In genomic region chr3:108602249-108602934, GRCh38 we compare ENCODE assay signal across 8 cellular contexts. TPM values are rescaled to one million over a fixed set of nuclear protein-coding genes. Genes with fewer than 3 reads are reported as not detected.
DNase-seq lines count a peak whose midpoint lies in the region; ATAC-seq and TF ChIP-seq lines count a peak whose summit lies in the region.

No MANE protein-coding gene starts in this region.

- peaks cover 8% of the 10 kb centered on the region for H3K79me2 ChIP-seq in smooth muscle cell (ENCODE audit: low read depth)

- peak overlapping the region; percentile 46 for H3K4me3 Mint-ChIP-seq in activated CD4-positive, alpha-beta T cell treated with anti-CD3 and anti-CD28 coated beads for 36 hours

- H3K9ac ChIP-seq in smooth muscle cell (ENCODE audit: low read depth) = peak overlapping the region; percentile 20

- WGBS in smooth muscle cell (ENCODE audit: low lambda C conversion rate) = 87% methylated on average over 5 of the region's 5 CpGs
- 65 to 78% (median 68%) methylated on average over 5 of the region's 5 CpGs for WGBS in ovary, 3 donors

- H3K4me1 ChIP-seq in smooth muscle cell (ENCODE audit: low read depth) = peaks cover 25% of the 10 kb centered on the region
- H3K4me1 ChIP-seq in ovary (ENCODE audit: insufficient read depth) = no peaks in the 10 kb centered on the region

- no peaks in the 10 kb centered on the region for H3K27me3 Mint-ChIP-seq in activated CD4-positive, alpha-beta T cell treated with anti-CD3 and anti-CD28 coated beads for 36 hours

- peaks cover 6% of the 10 kb centered on the region for H3K36me3 Mint-ChIP-seq in activated CD4-positive, alpha-beta T cell treated with anti-CD3 and anti-CD28 coated beads for 36 hours (ENCODE audit: low read depth)

- H3K9me3 Mint-ChIP-seq in activated CD4-positive, alpha-beta T cell treated with anti-CD3 and anti-CD28 coated beads for 36 hours (ENCODE audit: low read depth) = peaks cover 7% of the 10 kb centered on the region

- H3K9me3 ChIP-seq in smooth muscle cell (replicated peaks; ENCODE audit: low read depth) = no peaks in the 10 kb centered on the region
- H3K9me3 ChIP-seq in ovary = no peaks in the 10 kb centered on the region

- H3K27ac ChIP-seq in smooth muscle cell (ENCODE audit: low read depth) = peak overlapping the region; percentile 30
- H3K27ac ChIP-seq in ovary = no peak overlapping the region

- POLR2A ChIA-PET in activated CD4-positive, alpha-beta T cell treated with anti-CD3 and anti-CD28 coated beads for 36 hours (lab: Charles Lee) = interaction anchor here (0.6 to 2.3 kb wide), 2 partner anchors 13 to 22 kb away, joined by 3 to 24 read pairs; partner anchors contain the start of genes CIP2A and DZIP3

- H3K36me3 ChIP-seq in smooth muscle cell (ENCODE audit: low read depth) = no peaks in the 10 kb centered on the region
- H3K36me3 ChIP-seq in ovary = no peaks in the 10 kb centered on the region

- TF ChIP-seq EP300 in ovary (IDR thresholded peaks at IDR 0.05) = no peak

- no peak overlapping the region for H3K4me3 ChIP-seq in smooth muscle cell
- H3K4me3 ChIP-seq in ovary = no peak overlapping the region

- TF ChIP-seq CTCF in smooth muscle cell (IDR thresholded peaks at IDR 0.05; ENCODE audit: borderline replicate concordance, insufficient read depth, poor library complexity, severe bottlenecking) (no peak), ovary (IDR thresholded peaks at IDR 0.05) (no peak)

- H3K4me1 Mint-ChIP-seq in activated CD4-positive, alpha-beta T cell treated with anti-CD3 and anti-CD28 coated beads for 36 hours = peaks cover 54% of the 10 kb centered on the region

- intact Hi-C loops in activated CD4-positive, alpha-beta T cell treated with anti-CD3 and anti-CD28 coated beads for 36 hours (cut with DNase I, micrococcal nuclease) = no loop called here
- intact Hi-C loops in ovary (cut with DNase I) = no loop called here

- peak overlapping the region; percentile 69 for H3K27ac Mint-ChIP-seq in activated CD4-positive, alpha-beta T cell treated with anti-CD3 and anti-CD28 coated beads for 36 hours

- H2AFZ ChIP-seq in smooth muscle cell (ENCODE audit: low read depth) = peak overlapping the region; percentile 40

- TF ChIP-seq POLR2A in ovary (IDR thresholded peaks at IDR 0.05) = no peak

- peak; percentile 74 for ATAC-seq in activated CD4-positive, alpha-beta T cell treated with anti-CD3 and anti-CD28 coated beads for 36 hours
- peak; percentile 82 for ATAC-seq in HG03432 (IDR thresholded peaks at IDR 0.05; ENCODE audit: unreplicated experiment)

- no peaks in the 10 kb centered on the region for H3F3A ChIP-seq in smooth muscle cell (ENCODE audit: low read depth)

- peak overlapping the region; percentile 54 for H3K4me2 ChIP-seq in smooth muscle cell

- CTCF ChIA-PET in activated CD4-positive, alpha-beta T cell treated with anti-CD3 and anti-CD28 coated beads for 36 hours (lab: Charles Lee) = interaction anchor here (0.7 to 2.0 kb wide), 13 partner anchors 8 to 687 kb away, joined by 3 to 15 read pairs (median 3); partner anchors contain the start of genes CIP2A and DZIP3

- H4K20me1 ChIP-seq in smooth muscle cell (ENCODE audit: low read depth) = no peaks in the 10 kb centered on the region

- H3K27me3 ChIP-seq in smooth muscle cell (ENCODE audit: low read depth) (no peaks in the 10 kb centered on the region), ovary (no peaks in the 10 kb centered on the region)

- DNase-seq in activated CD4-positive, alpha-beta T cell treated with anti-CD3 and anti-CD28 coated beads for 36 hours = peak; percentile 48
- no peak for DNase-seq in activated CD4-positive, alpha-beta T cell treated with anti-CD3 and anti-CD28 coated beads, Interleukin-2, amount 50 U/mL, for 48 hours
- peak; percentile 20 for DNase-seq in cerebellar cortex (ENCODE audit: low spot score)
- DNase-seq in smooth muscle cell (lab: John Stamatoyannopoulos, UW; ENCODE audit: unreplicated experiment) = no peak
- DNase-seq in cortex of kidney (lab: John Stamatoyannopoulos, UW) = no peak
- DNase-seq in ovary = no peak
- no peak for DNase-seq in effector CD8-positive, alpha-beta T cell (lab: John Stamatoyannopoulos, UW)

RNA-seq across cellular contexts. Expression of gene DZIP3, which starts 12.9 kb away (rescaled TPM):
- total RNA-seq in activated CD4-positive, alpha-beta T cell treated with anti-CD3 and anti-CD28 coated beads for 36 hours = 10 to 100 TPM; 11.9 to 12.9 TPM
- total RNA-seq in smooth muscle cell = 13.8 and 15.4 TPM in 2 replicates
- 5.2 and 6.2 TPM in 2 replicates for polyA plus RNA-seq in smooth muscle cell
- 10 to 100 TPM in 6 of 7 donors, 1 to 10 TPM in 1; 7.2 to 20.5 (median 14.5) TPM for total RNA-seq in ovary
- 10 to 100 TPM in 1 of 2 donors, 1 to 10 TPM in 1; 5.0 to 11.3 TPM for polyA plus RNA-seq in ovary

RNA-seq across cellular contexts. Expression of gene CIP2A, which starts 13.2 kb away (rescaled TPM):
- total RNA-seq in activated CD4-positive, alpha-beta T cell treated with anti-CD3 and anti-CD28 coated beads for 36 hours = 10 to 100 TPM; 47.8 to 58.5 TPM
- total RNA-seq in smooth muscle cell (5.9 and 7.4 TPM in 2 replicates), ovary (1 to 10 TPM; 1.7 to 6.3 (median 5.1) TPM)
- polyA plus RNA-seq in smooth muscle cell (3.3 and 4.3 TPM in 2 replicates), ovary (1 to 10 TPM; 1.9 to 3.0 TPM)

Comparison
In these comparisons a context has a peak if more than half of its experiments do, and no peak if none do; other contexts are left out.
1. DNase-seq: peak in activated CD4-positive, alpha-beta T cell treated with anti-CD3 and anti-CD28 coated beads for 36 hours (single experiment) and cerebellar cortex (single experiment); none in activated CD4-positive, alpha-beta T cell treated with anti-CD3 and anti-CD28 coated beads, Interleukin-2, amount 50 U/mL, for 48 hours (0 of 2), smooth muscle cell (single experiment), cortex of kidney (single experiment), ovary (0 of 5) and effector CD8-positive, alpha-beta T cell (single experiment).